10 cellular contexts compared by ENCODE assay signal in the genomic region with DNA sequence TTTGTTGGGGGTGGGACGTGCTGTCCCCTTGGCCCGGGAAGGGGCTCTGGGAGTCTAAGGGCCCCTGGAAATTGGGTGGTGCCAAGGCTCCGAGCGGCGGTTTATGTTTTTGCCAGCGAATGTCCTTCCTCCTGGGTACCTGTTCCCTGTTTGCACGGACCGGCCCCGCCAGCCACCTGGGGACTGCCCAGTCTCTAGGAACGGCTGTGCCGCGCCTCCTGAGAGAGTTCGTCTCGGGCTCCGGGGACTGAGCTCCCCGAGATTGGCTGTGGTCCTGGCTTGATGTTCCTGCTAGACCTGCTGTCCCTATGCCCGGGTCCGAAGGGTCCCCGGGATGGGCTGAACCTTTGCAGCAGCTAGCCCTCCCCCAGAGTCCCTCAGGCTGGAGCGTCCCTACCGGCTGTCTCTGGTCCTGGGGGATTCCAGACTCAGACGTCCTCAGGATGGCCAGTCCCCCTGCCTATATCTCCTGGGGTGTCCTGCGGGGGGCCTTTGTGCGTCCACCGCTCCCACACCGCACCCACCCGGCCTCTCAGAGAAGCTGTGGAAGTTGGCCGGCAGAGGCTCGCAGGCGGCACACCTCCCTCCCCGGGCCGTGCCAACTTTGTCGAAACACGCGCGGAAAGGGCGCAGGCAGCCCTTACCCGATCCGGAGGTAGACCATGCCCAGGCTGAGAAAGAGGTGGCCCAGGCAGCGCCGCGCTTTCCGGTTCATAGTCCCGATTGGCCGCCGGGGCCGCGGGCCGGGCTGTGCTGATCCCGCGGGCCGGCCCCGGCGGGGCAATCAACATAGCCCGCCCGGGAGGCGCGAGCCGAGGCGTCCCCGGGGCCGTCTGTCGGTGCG. TPM values are rescaled to one million over a fixed set of nuclear protein-coding genes. Genes with fewer than 3 reads are reported as not detected.
DNase-seq lines count a peak whose midpoint lies in the region; ATAC-seq and TF ChIP-seq lines count a peak whose summit lies in the region.
"Had no signal": no experiment of that assay in that cellular context is flagged by ENCODE, and none has a peak within 500 bp of the region (broad histone marks: within the 10 kb centered on the region; RNA-seq: fewer than 3 reads in every experiment).

No MANE protein-coding gene starts in this region.

- H3K9me3 ChIP-seq in stomach: peaks cover 0 to 12% (median 5%) of the 10 kb centered on the region in 4 donors

- TF ChIP-seq CTCF in stomach (IDR thresholded peaks at IDR 0.05): no peak

- DNase-seq in DMS 273 (lab: John Stamatoyannopoulos, UW; ENCODE audit: unreplicated experiment) (peak; percentile 39), DMS 273 treated with DMSO at 0.1 percent for 48 hours (lab: John Stamatoyannopoulos, UW) (no peak), left colon (peak in 1 of 2 donors; percentile 19), stomach (no peak), AML-193 (lab: John Stamatoyannopoulos, UW) (no peak)
- peak; percentile 22 for DNase-seq in activated naive CD8-positive, alpha-beta T cell treated with anti-CD3 and anti-CD28 coated beads, Interleukin-2, amount 50 U/mL, for 24 hours

- H3K27ac ChIP-seq in stomach: no peak overlapping the region
- H3K27ac ChIP-seq: 22Rv1 had no signal

- H3K4me1 Mint-ChIP-seq in activated naive CD8-positive, alpha-beta T cell treated with anti-CD3 and anti-CD28 coated beads, Interleukin-2, amount 50 U/mL, for 24 hours: peaks cover 3% of the 10 kb centered on the region

- no peaks in the 10 kb centered on the region for H3K9me3 Mint-ChIP-seq in activated naive CD8-positive, alpha-beta T cell treated with anti-CD3 and anti-CD28 coated beads, Interleukin-2, amount 50 U/mL, for 24 hours

- peak; percentile 18 for ATAC-seq in activated naive CD8-positive, alpha-beta T cell treated with anti-CD3 and anti-CD28 coated beads, Interleukin-2, amount 50 U/mL, for 24 hours
- ATAC-seq in left colon: peak; percentile 32
- no peak for ATAC-seq in HG03039 (IDR thresholded peaks at IDR 0.05; ENCODE audit: unreplicated experiment)
- ATAC-seq in GM18909 (IDR thresholded peaks at IDR 0.05; ENCODE audit: poor library complexity, unreplicated experiment): no peak

- H3K27me3 Mint-ChIP-seq in activated naive CD8-positive, alpha-beta T cell treated with anti-CD3 and anti-CD28 coated beads, Interleukin-2, amount 50 U/mL, for 24 hours: peaks cover 55% of the 10 kb centered on the region

- 1 to 2% (median 2%) methylated on average over 17 to 64 of the region's 64 CpGs for WGBS in stomach, 5 donors

- H3K36me3 Mint-ChIP-seq in activated naive CD8-positive, alpha-beta T cell treated with anti-CD3 and anti-CD28 coated beads, Interleukin-2, amount 50 U/mL, for 24 hours (ENCODE audit: low read depth): no peaks in the 10 kb centered on the region

- TF ChIP-seq POLR2A in stomach (IDR thresholded peaks at IDR 0.05): no peak

- H3K27ac Mint-ChIP-seq in activated naive CD8-positive, alpha-beta T cell treated with anti-CD3 and anti-CD28 coated beads, Interleukin-2, amount 50 U/mL, for 24 hours: no peak overlapping the region

- H3K27me3 ChIP-seq in stomach: peaks cover 24 to 89% (median 66%) of the 10 kb centered on the region in 3 donors

- no peak for TF ChIP-seq EP300 in stomach (IDR thresholded peaks at IDR 0.05)

- H3K4me3 ChIP-seq in stomach: peak overlapping the region; percentile 28 to 47 (median 36)

- H3K4me3 Mint-ChIP-seq in activated naive CD8-positive, alpha-beta T cell treated with anti-CD3 and anti-CD28 coated beads, Interleukin-2, amount 50 U/mL, for 24 hours: peak overlapping the region; percentile 66

- no peaks in the 10 kb centered on the region for H3K36me3 ChIP-seq in stomach

- intact Hi-C loops in left colon (cut with DNase I, micrococcal nuclease): no loop called here
- intact Hi-C loops in stomach (cut with DNase I; ENCODE audit: low total_unique reads): no loop called here

- peaks cover 29 to 33% (median 32%) of the 10 kb centered on the region in 4 donors for H3K4me1 ChIP-seq in stomach

RNA-seq across cellular contexts. Expression of gene WNT7A, which starts 0.5 kb away (rescaled TPM):
- not detected for total RNA-seq in left colon
- not detected for total RNA-seq in stomach
- under 1 TPM in 1 of 3 donors, not detected in 2; 0.35 TPM for polyA plus RNA-seq in stomach
- total RNA-seq: H4 had no signal

Comparison
In these comparisons a context has a peak if more than half of its experiments do, and no peak if none do; other contexts are left out.
1. DNase-seq: peak in DMS 273 (single experiment) and activated naive CD8-positive, alpha-beta T cell treated with anti-CD3 and anti-CD28 coated beads, Interleukin-2, amount 50 U/mL, for 24 hours (single experiment); none in DMS 273 treated with DMSO at 0.1 percent for 48 hours (single experiment), stomach (single experiment) and AML-193 (0 of 2).
2. ATAC-seq: peak in activated naive CD8-positive, alpha-beta T cell treated with anti-CD3 and anti-CD28 coated beads, Interleukin-2, amount 50 U/mL, for 24 hours (single experiment) and left colon (single experiment); none in HG03039 (single experiment) and GM18909 (single experiment).